In genomic region chr16:61596648-61597047, GRCh38 we compare ENCODE assay signal across 38 cellular contexts.
"Had no signal": no experiment of that assay in that cellular context is flagged by ENCODE, and none has a peak within 500 bp of the region (broad histone marks: within the 10 kb centered on the region; RNA-seq: fewer than 3 reads in every experiment).

No MANE protein-coding gene starts in this region.

- H3K36me3 ChIP-seq: adrenal gland, ascending aorta, brain microvascular endothelial cell, breast epithelium, cardiac muscle cell had no signal

- ATAC-seq: activated naive CD4-positive, alpha-beta T cell treated with anti-CD3 and anti-CD28 coated beads, Interleukin-2, amount 50 U/mL, for 72 hours; activated naive CD8-positive, alpha-beta T cell treated with anti-CD3 and anti-CD28 coated beads, Interleukin-2, amount 50 U/mL, for 24 hours; activated T-cell treated with anti-CD3 and anti-CD28 coated beads, Interleukin-2, amount 50 U/mL, for 4 hours; activated T-cell treated with anti-CD3 and anti-CD28 coated beads, Interleukin-2, amount 50 U/mL, for 72 hours; activated T-helper 17 cell treated with anti-CD3 and anti-CD28 coated beads, Interleukin-2, amount 50 U/mL, for 72 hours; body of pancreas had no signal

- H3K27me3 Mint-ChIP-seq: activated naive CD4-positive, alpha-beta T cell treated with anti-CD3 and anti-CD28 coated beads, Interleukin-2, amount 10 ng/mL, durations not matched to agents 7 days and 5 days; activated naive CD4-positive, alpha-beta T cell treated with anti-CD3 and anti-CD28 coated beads, Interleukin-2, amount 50 U/mL, for 24 hours; activated naive CD8-positive, alpha-beta T cell; activated naive CD8-positive, alpha-beta T cell treated with anti-CD3 and anti-CD28 coated beads for 36 hours; activated naive CD8-positive, alpha-beta T cell treated with anti-CD3 and anti-CD28 coated beads, Interleukin-2, amount 10 ng/mL, durations not matched to agents 7 days and 5 days; activated naive CD8-positive, alpha-beta T cell treated with anti-CD3 and anti-CD28 coated beads, Interleukin-2, amount 50 U/mL, for 24 hours; activated T-cell treated with anti-CD3 and anti-CD28 coated beads, Interleukin-2, amount 50 U/mL, for 24 hours; activated T-helper 17 cell treated with anti-CD3 and anti-CD28 coated beads, Interleukin-2, amount 50 U/mL, for 72 hours; brain; central memory CD8-positive, alpha-beta T cell had no signal

- H3K4me3 Mint-ChIP-seq: activated naive CD4-positive, alpha-beta T cell treated with anti-CD3 and anti-CD28 coated beads for 36 hours; activated naive CD4-positive, alpha-beta T cell treated with anti-CD3 and anti-CD28 coated beads, Interleukin-2, amount 10 ng/mL, durations not matched to agents 7 days and 5 days; activated naive CD4-positive, alpha-beta T cell treated with anti-CD3 and anti-CD28 coated beads, Interleukin-2, amount 50 U/mL, for 24 hours; activated naive CD8-positive, alpha-beta T cell; activated naive CD8-positive, alpha-beta T cell treated with anti-CD3 and anti-CD28 coated beads for 36 hours; activated naive CD8-positive, alpha-beta T cell treated with anti-CD3 and anti-CD28 coated beads, Interleukin-2, amount 10 ng/mL, durations not matched to agents 7 days and 5 days; activated naive CD8-positive, alpha-beta T cell treated with anti-CD3 and anti-CD28 coated beads, Interleukin-2, amount 50 U/mL, for 24 hours; activated T-cell treated with anti-CD3 and anti-CD28 coated beads, Interleukin-2, amount 50 U/mL, for 24 hours; activated T-cell treated with anti-CD3 and anti-CD28 coated beads, Interleukin-2, amount 50 U/mL, for 4 hours; activated T-cell treated with anti-CD3 and anti-CD28 coated beads, Interleukin-2, amount 50 U/mL, for 72 hours; activated T-helper 1 cell treated with anti-CD3 and anti-CD28 coated beads, Interleukin-12 subunit alpha, Interleukin-12 subunit beta, Interleukin-2, Interleukin-4 antibody, amounts not matched to agents 30 ng/mL and 10 ng/mL and 1 ng/mL, durations not matched to agents 14 hours and 24 hours and 36 hours; activated T-helper 17 cell treated with anti-CD3 and anti-CD28 coated beads, Interleukin-2, amount 50 U/mL, for 72 hours; brain; central memory CD8-positive, alpha-beta T cell had no signal

- H3K4me1 Mint-ChIP-seq: activated naive CD4-positive, alpha-beta T cell treated with anti-CD3 and anti-CD28 coated beads, Interleukin-2, amount 10 ng/mL, durations not matched to agents 7 days and 5 days; activated naive CD4-positive, alpha-beta T cell treated with anti-CD3 and anti-CD28 coated beads, Interleukin-2, amount 50 U/mL, for 24 hours; activated naive CD8-positive, alpha-beta T cell treated with anti-CD3 and anti-CD28 coated beads for 36 hours; activated naive CD8-positive, alpha-beta T cell treated with anti-CD3 and anti-CD28 coated beads, Interleukin-2, amount 10 ng/mL, durations not matched to agents 7 days and 5 days; activated naive CD8-positive, alpha-beta T cell treated with anti-CD3 and anti-CD28 coated beads, Interleukin-2, amount 50 U/mL, for 24 hours; activated T-helper 17 cell treated with anti-CD3 and anti-CD28 coated beads, Interleukin-2, amount 50 U/mL, for 72 hours; brain; central memory CD8-positive, alpha-beta T cell had no signal

- H3K4me1 ChIP-seq: adrenal gland, ascending aorta, body of pancreas, breast epithelium had no signal

- H3K27ac ChIP-seq: adrenal gland, ascending aorta, body of pancreas, brain microvascular endothelial cell, breast epithelium, cardiac muscle cell had no signal

- H3K4me3 ChIP-seq: adrenal gland, ascending aorta, body of pancreas, breast epithelium, cardiac muscle cell had no signal

- H3K27me3 ChIP-seq: adrenal gland, ascending aorta, body of pancreas, brain microvascular endothelial cell, breast epithelium, cardiac muscle cell had no signal

- H3K27ac Mint-ChIP-seq: activated naive CD4-positive, alpha-beta T cell treated with anti-CD3 and anti-CD28 coated beads for 36 hours; activated naive CD4-positive, alpha-beta T cell treated with anti-CD3 and anti-CD28 coated beads, Interleukin-2, amount 10 ng/mL, durations not matched to agents 7 days and 5 days; activated naive CD4-positive, alpha-beta T cell treated with anti-CD3 and anti-CD28 coated beads, Interleukin-2, amount 50 U/mL, for 24 hours; activated naive CD4-positive, alpha-beta T cell treated with anti-CD3 and anti-CD28 coated beads, Interleukin-2, amount 50 U/mL, for 72 hours; activated naive CD8-positive, alpha-beta T cell; activated naive CD8-positive, alpha-beta T cell treated with anti-CD3 and anti-CD28 coated beads for 36 hours; activated naive CD8-positive, alpha-beta T cell treated with anti-CD3 and anti-CD28 coated beads, Interleukin-2, amount 10 ng/mL, durations not matched to agents 7 days and 5 days; activated naive CD8-positive, alpha-beta T cell treated with anti-CD3 and anti-CD28 coated beads, Interleukin-2, amount 50 U/mL, for 24 hours; activated T-cell treated with anti-CD3 and anti-CD28 coated beads, Interleukin-2, amount 50 U/mL, for 24 hours; activated T-cell treated with anti-CD3 and anti-CD28 coated beads, Interleukin-2, amount 50 U/mL, for 72 hours; activated T-helper 1 cell treated with anti-CD3 and anti-CD28 coated beads, Interleukin-12 subunit alpha, Interleukin-12 subunit beta, Interleukin-2, Interleukin-4 antibody, amounts not matched to agents 30 ng/mL and 10 ng/mL and 1 ng/mL, durations not matched to agents 14 hours and 24 hours and 36 hours; activated T-helper 17 cell treated with anti-CD3 and anti-CD28 coated beads, Interleukin-2, amount 50 U/mL, for 72 hours; activated T-helper 2 cell treated with anti-CD3 and anti-CD28 coated beads, Interferon-gamma antibody, Interleukin-2, Interleukin-4, amounts not matched to agents 10 μg/mL and 5 μg/mL and 100 μg/mL, durations not matched to agents 14 hours and 24 hours and 36 hours; brain had no signal

- H3K36me3 Mint-ChIP-seq: activated naive CD4-positive, alpha-beta T cell treated with anti-CD3 and anti-CD28 coated beads, Interleukin-2, amount 10 ng/mL, durations not matched to agents 7 days and 5 days; activated naive CD4-positive, alpha-beta T cell treated with anti-CD3 and anti-CD28 coated beads, Interleukin-2, amount 50 U/mL, for 24 hours; activated naive CD8-positive, alpha-beta T cell; activated naive CD8-positive, alpha-beta T cell treated with anti-CD3 and anti-CD28 coated beads for 36 hours; activated naive CD8-positive, alpha-beta T cell treated with anti-CD3 and anti-CD28 coated beads, Interleukin-2, amount 10 ng/mL, durations not matched to agents 7 days and 5 days; brain had no signal

- DNase-seq: activated effector memory CD4-positive, alpha-beta T cell treated with anti-CD3 and anti-CD28 coated beads, Interleukin-2, amount 50 U/mL, for 16 hours; activated effector memory CD4-positive, alpha-beta T cell treated with Interleukin-2 at 50 U/mL for 16 hours; activated gamma-delta T cell; activated gamma-delta T cell treated with Interleukin-2 at 50 U/mL for 16 hours; activated naive CD4-positive, alpha-beta T cell; activated naive CD4-positive, alpha-beta T cell treated with anti-CD3 and anti-CD28 coated beads for 36 hours; activated naive CD4-positive, alpha-beta T cell treated with anti-CD3 and anti-CD28 coated beads, Interleukin-2, amount 10 ng/mL, durations not matched to agents 7 days and 5 days; activated naive CD4-positive, alpha-beta T cell treated with anti-CD3 and anti-CD28 coated beads, Interleukin-2, amount 50 U/mL, for 16 hours; activated naive CD4-positive, alpha-beta T cell treated with Interleukin-2 at 50 U/mL for 16 hours; activated naive CD8-positive, alpha-beta T cell treated with anti-CD3 and anti-CD28 coated beads for 36 hours; activated naive CD8-positive, alpha-beta T cell treated with anti-CD3 and anti-CD28 coated beads, Interleukin-2, amount 10 ng/mL, durations not matched to agents 7 days and 5 days; activated naive CD8-positive, alpha-beta T cell treated with anti-CD3 and anti-CD28 coated beads, Interleukin-2, amount 50 U/mL, for 24 hours; activated T-cell treated with anti-CD3 and anti-CD28 coated beads, Interleukin-2, amount 50 U/mL, for 1 hour; activated T-cell treated with anti-CD3 and anti-CD28 coated beads, Interleukin-2, amount 50 U/mL, for 24 hours; activated T-cell treated with anti-CD3 and anti-CD28 coated beads, Interleukin-2, amount 50 U/mL, for 4 hours; activated T-cell treated with anti-CD3 and anti-CD28 coated beads, Interleukin-2, amount 50 U/mL, for 48 hours; activated T-cell treated with anti-CD3 and anti-CD28 coated beads, Interleukin-2, amount 50 U/mL, for 72 hours; adrenal gland; amniotic stem cell; amygdala; anterior cingulate cortex; aorta; body of pancreas; brain microvascular endothelial cell; caudate nucleus; central memory CD4-positive, alpha-beta T cell; cerebellar nuclear complex had no signal
